11 cellular contexts compared by ENCODE assay signal in genomic region chr9:33202018-33202417, GRCh38. TPM values are rescaled to one million over a fixed set of nuclear protein-coding genes. Genes with fewer than 3 reads are reported as not detected.
DNase-seq lines count a peak whose midpoint lies in the region; ATAC-seq and TF ChIP-seq lines count a peak whose summit lies in the region.
"Had no signal": no experiment of that assay in that cellular context is flagged by ENCODE, and none has a peak within 500 bp of the region (broad histone marks: within the 10 kb centered on the region; RNA-seq: fewer than 3 reads in every experiment).

No MANE protein-coding gene starts in this region.

- peak overlapping the region in 3 of 11 experiments; percentile 9 to 52 (median 14); a peak in 6 of 22 replicates for H3K27ac ChIP-seq in BLaER1 treated with 17β-estradiol and CSF1 and Interleukin-3, amounts not matched to agents 10 nM and 100 nM
- H3K27ac ChIP-seq in MM.1S (ENCODE audit: low read length), result peak overlapping the region; percentile 82
- H3K27ac ChIP-seq in right lobe of liver, result no peak overlapping the region
- H3K27ac ChIP-seq: C4-2B, neutrophil had no signal

- no peak for TF ChIP-seq POLR2A in right lobe of liver (IDR thresholded peaks at IDR 0.05)

- H3K4me1 ChIP-seq in BLaER1 treated with 17β-estradiol and CSF1 and Interleukin-3, amounts not matched to agents 10 nM and 100 nM, result peaks cover 21 to 54% (median 39%) of the 10 kb centered on the region in 10 experiments
- H3K4me1 ChIP-seq in MM.1S (ENCODE audit: low read length) (peaks cover 21% of the 10 kb centered on the region), right lobe of liver (no peaks in the 10 kb centered on the region)

- no peaks in the 10 kb centered on the region for H3K36me3 ChIP-seq in BLaER1 treated with 17β-estradiol and CSF1 and Interleukin-3, amounts not matched to agents 10 nM and 100 nM
- H3K36me3 ChIP-seq in MM.1S (replicated peaks; ENCODE audit: insufficient read depth, low read length) (no peaks in the 10 kb centered on the region), right lobe of liver (no peaks in the 10 kb centered on the region)
- H3K36me3 ChIP-seq: neutrophil had no signal

- H3K4me3 ChIP-seq in BLaER1 treated with 17β-estradiol and CSF1 and Interleukin-3, amounts not matched to agents 10 nM and 100 nM, result no peak overlapping the region
- H3K4me3 ChIP-seq in MM.1S (ENCODE audit: low read length) (no peak overlapping the region), right lobe of liver (no peak overlapping the region)

- peaks cover 15% of the 10 kb centered on the region for H3F3A ChIP-seq in MM.1S (ENCODE audit: insufficient read depth, low read length)

- peak overlapping the region; percentile 74 for H2AFZ ChIP-seq in MM.1S (ENCODE audit: low read length)

- TF ChIP-seq CTCF in MM.1S (IDR thresholded peaks at IDR 0.05; ENCODE audit: low read length) (no peak), right lobe of liver (IDR thresholded peaks at IDR 0.05) (no peak)

- H3K79me2 ChIP-seq in MM.1S (ENCODE audit: low read length), result no peaks in the 10 kb centered on the region

- H4K20me1 ChIP-seq in BLaER1 treated with 17β-estradiol and CSF1 and Interleukin-3, amounts not matched to agents 10 nM and 100 nM, result no peaks in the 10 kb centered on the region
- H4K20me1 ChIP-seq in MM.1S (ENCODE audit: insufficient read depth, low read length), result no peaks in the 10 kb centered on the region

- peak overlapping the region; percentile 69 to 97 (median 85) for H3K4me2 ChIP-seq in BLaER1 treated with 17β-estradiol and CSF1 and Interleukin-3, amounts not matched to agents 10 nM and 100 nM
- peak overlapping the region; percentile 67 for H3K4me2 ChIP-seq in MM.1S (ENCODE audit: low read depth, low read length)

- 80% methylated on average over 1 of the region's 1 CpG for whole genome bisulfite sequencing in right lobe of liver (ENCODE audit: insufficient coverage, low coverage, low lambda C conversion rate, missing lambda C conversion rate)

- peak overlapping the region in 1 of 11 experiments; percentile 20; a peak in 2 of 22 replicates for H3K9ac ChIP-seq in BLaER1 treated with 17β-estradiol and CSF1 and Interleukin-3, amounts not matched to agents 10 nM and 100 nM
- peak overlapping the region; percentile 45; the same call in 1 of the 2 replicates for H3K9ac ChIP-seq in MM.1S (ENCODE audit: low read length)

- H3K9me2 ChIP-seq in MM.1S (replicated peaks; ENCODE audit: insufficient read depth, low read length), result no peaks in the 10 kb centered on the region

- intact Hi-C loops in right lobe of liver (cut with DNase I), result no loop called here

- H3K9me3 ChIP-seq in BLaER1 treated with 17β-estradiol and CSF1 and Interleukin-3, amounts not matched to agents 10 nM and 100 nM (replicated peaks in 1 of 11), result peaks cover 0 to 15% (median 4%) of the 10 kb centered on the region in 11 experiments; a peak in 6 of 22 replicates
- H3K9me3 ChIP-seq in MM.1S (replicated peaks; ENCODE audit: insufficient read depth, low read length) (no peaks in the 10 kb centered on the region), right lobe of liver (no peaks in the 10 kb centered on the region)
- H3K9me3 ChIP-seq: neutrophil had no signal

- H3K27me3 ChIP-seq in BLaER1 treated with 17β-estradiol and CSF1 and Interleukin-3, amounts not matched to agents 10 nM and 100 nM, result no peaks in the 10 kb centered on the region
- no peaks in the 10 kb centered on the region for H3K27me3 ChIP-seq in MM.1S (replicated peaks; ENCODE audit: insufficient read depth, low read length)
- H3K27me3 ChIP-seq in right lobe of liver, result no peaks in the 10 kb centered on the region

- DNase-seq in MM.1S, result peak; percentile 64
- no peak for DNase-seq in AML-193 (lab: John Stamatoyannopoulos, UW)
- no peak for DNase-seq in right lobe of liver
- no peak for DNase-seq in NOMO-1 treated with dmso at 0.1 percent for 144 hours (lab: John Stamatoyannopoulos, UW; ENCODE audit: unreplicated experiment)
- DNase-seq in NCI-H146 (lab: John Stamatoyannopoulos, UW), result no peak
- DNase-seq: Kasumi-1 had no signal

- peak; percentile 35 for ATAC-seq in GM19043 (IDR thresholded peaks at IDR 0.05; ENCODE audit: low read depth, unreplicated experiment)
- ATAC-seq in HG02798 (IDR thresholded peaks at IDR 0.05; ENCODE audit: poor library complexity, unreplicated experiment), result peak; percentile 66
- ATAC-seq in right lobe of liver, result no peak

RNA-seq across cellular contexts. Expression of gene B4GALT1, which starts 34.9 kb away (rescaled TPM):
- total RNA-seq in right lobe of liver, result 100 to 1,000 TPM in 1 of 6 experiments, 10 to 100 TPM in 5; 48.5 to 145 (median 79.5) TPM

RNA-seq across cellular contexts. Expression of gene SPINK4, which starts 37.9 kb away (rescaled TPM):
- total RNA-seq in right lobe of liver, result not detected

Comparison
In these comparisons a context has a peak if more than half of its experiments do, and no peak if none do; other contexts are left out.
1. ATAC-seq: peak in GM19043 (single experiment) and HG02798 (single experiment); none in right lobe of liver (0 of 4).